In genomic region chr3:184448321-184449160, GRCh38 we compare ENCODE assay signal across 2 cellular contexts.
TF ChIP-seq lines count a peak whose summit lies in the region.

No MANE protein-coding gene starts in this region.

TF ChIP-seq in Ishikawa, 13 proteins besides CTCF, POLR2A, EP300 and RAD21 (continued from another document):
- TF ChIP-seq REST (IDR thresholded peaks at IDR 0.05; ENCODE audit: low read depth) (no peak), FOXM1 (IDR thresholded peaks at IDR 0.05; ENCODE audit: borderline replicate concordance, low read depth) (no peak), YY1 (IDR thresholded peaks at IDR 0.05; ENCODE audit: low read depth) (no peak), TEAD4 (IDR thresholded peaks at IDR 0.05) (peak; percentile 83), ZBTB7A (IDR thresholded peaks at IDR 0.05; ENCODE audit: low read depth) (no peak), CREB1 (IDR thresholded peaks at IDR 0.05; ENCODE audit: low read depth) (no peak), EGR1 (IDR thresholded peaks at IDR 0.05) (no peak), TAF1 (IDR thresholded peaks at IDR 0.05; ENCODE audit: low read depth) (no peak), TCF12 (IDR thresholded peaks at IDR 0.05; ENCODE audit: low read depth) (peak; percentile 74), CEBPB (IDR thresholded peaks at IDR 0.05) (peak; percentile 56; the same call in 1 of the 2 replicates)
TF ChIP-seq in Ishikawa: peak in this region for 4.

TF ChIP-seq in H1, 55 proteins besides CTCF, POLR2A, EP300 and RAD21 (continued from another document):
- TF ChIP-seq CHD7 (IDR thresholded peaks at IDR 0.05; ENCODE audit: insufficient replicate concordance, low read length) (no peak), SIX5 (IDR thresholded peaks at IDR 0.05; ENCODE audit: low read depth, low read length) (no peak), JUN (IDR thresholded peaks at IDR 0.05; ENCODE audit: low read depth, low read length) (no peak), ZNF274 (IDR thresholded peaks at IDR 0.05; ENCODE audit: borderline replicate concordance, extremely low read depth, low read length) (no peak), CBX5 (IDR thresholded peaks at IDR 0.05; ENCODE audit: low read depth, low read length) (no peak), RBBP5 (IDR thresholded peaks at IDR 0.05; ENCODE audit: borderline replicate concordance, low read depth, low read length) (no peak)
